ENCODE assay signal across 29 cellular contexts in genomic region chr5:37858250-37858649, GRCh38. TPM values are rescaled to one million over a fixed set of nuclear protein-coding genes. Genes with fewer than 3 reads are reported as not detected.
"Had no signal": no experiment of that assay in that cellular context is flagged by ENCODE, and none has a peak within 500 bp of the region (broad histone marks: within the 10 kb centered on the region; RNA-seq: fewer than 3 reads in every experiment).

No MANE protein-coding gene starts in this region.

- H3K36me3 ChIP-seq: left lung, lower lobe of right lung, pancreas, prostate gland, stomach, thyroid gland, transverse colon, upper lobe of left lung, vagina had no signal

- ATAC-seq: left colon; left lung; lower lobe of right lung; naive thymus-derived CD8-positive, alpha-beta T cell; pancreas; right cardiac atrium; sciatic nerve; stimulated activated naive B cell treated with anti-CD40 and anti-IgM and Interleukin-4, amounts not matched to agents 10 μg/mL and 1 μg/mL and 100 μg/mL, for 72 hours; stimulated activated naive CD8-positive, alpha-beta T cell treated with anti-CD3 and anti-CD28 coated beads, Interleukin-15, Interleukin-2, amounts not matched to agents 100 U/mL and 50 U/mL, for 24 hours had no signal

- H3K27ac ChIP-seq: left lung, lower lobe of right lung, pancreas, prostate gland, skin epidermis, stomach, testis, thyroid gland, transverse colon, upper lobe of left lung, vagina had no signal

- H3K27me3 ChIP-seq: pancreas, testis, thyroid gland, transverse colon, upper lobe of left lung, vagina had no signal

- DNase-seq: kidney; left colon; left lung; lower lobe of right lung; mammary epithelial cell; mesenchymal stem cell; naive thymus-derived CD8-positive, alpha-beta T cell; nucleus accumbens; pancreas; posterior cingulate gyrus; retina; right cardiac atrium; stimulated activated CD4-positive, alpha-beta T cell treated with anti-CD3 and anti-CD28 coated beads, Interleukin-12 subunit alpha, Interleukin-12 subunit beta, amount 100 ng/mL, for 4 hours; stimulated activated CD4-positive, alpha-beta T cell treated with anti-CD3 and anti-CD28 coated beads, Interleukin-15, amount 100 ng/mL, for 24 hours; stimulated activated CD4-positive, alpha-beta T cell treated with anti-CD3 and anti-CD28 coated beads, Interleukin-2, amount 100 ng/mL, for 24 hours; stimulated activated CD4-positive, alpha-beta T cell treated with anti-CD3 and anti-CD28 coated beads, Interleukin-4, amount 100 ng/mL, for 1 hour; stimulated activated naive B cell treated with anti-CD40 and anti-IgM and Interleukin-4, amounts not matched to agents 10 μg/mL and 1 μg/mL and 100 μg/mL, for 72 hours; stimulated activated naive CD8-positive, alpha-beta T cell treated with anti-CD3 and anti-CD28 coated beads, Interleukin-15, Interleukin-2, amounts not matched to agents 100 U/mL and 50 U/mL, for 24 hours; stomach; testis; thyroid gland; transverse colon; upper lobe of left lung had no signal

- H3K4me3 Mint-ChIP-seq: naive thymus-derived CD8-positive, alpha-beta T cell; nephron; neural crest cell; stimulated activated naive B cell treated with anti-CD40 and anti-IgM and Interleukin-4, amounts not matched to agents 10 μg/mL and 1 μg/mL and 100 μg/mL, for 72 hours had no signal

- H3K4me3 ChIP-seq: left lung, lower lobe of right lung, pancreas, prostate gland, skin epidermis, stomach, testis, thyroid gland, transverse colon, upper lobe of left lung, vagina had no signal

- H3K4me1 Mint-ChIP-seq: naive thymus-derived CD8-positive, alpha-beta T cell; nephron; neural crest cell; stimulated activated naive B cell treated with anti-CD40 and anti-IgM and Interleukin-4, amounts not matched to agents 10 μg/mL and 1 μg/mL and 100 μg/mL, for 72 hours had no signal

- H3K4me1 ChIP-seq: left lung, lower lobe of right lung, pancreas, prostate gland, stomach, testis, thyroid gland, transverse colon, upper lobe of left lung, vagina had no signal

- H3K36me3 Mint-ChIP-seq: naive thymus-derived CD8-positive, alpha-beta T cell; stimulated activated naive B cell treated with anti-CD40 and anti-IgM and Interleukin-4, amounts not matched to agents 10 μg/mL and 1 μg/mL and 100 μg/mL, for 72 hours had no signal

- H3K27ac Mint-ChIP-seq: naive thymus-derived CD8-positive, alpha-beta T cell; nephron; stimulated activated naive B cell treated with anti-CD40 and anti-IgM and Interleukin-4, amounts not matched to agents 10 μg/mL and 1 μg/mL and 100 μg/mL, for 72 hours had no signal

- H3K9me3 ChIP-seq: pancreas, prostate gland, testis, thyroid gland, transverse colon, vagina had no signal

RNA-seq across cellular contexts. Expression of gene GDNF, which starts 18.4 kb away (rescaled TPM):
- total RNA-seq: left lung; lower lobe of right lung; naive thymus-derived CD8-positive, alpha-beta T cell; sciatic nerve; thyroid gland had no signal
